ENCODE assay signal across 1 cellular context in genomic region chr13:110485604-110486003, GRCh38.
TF ChIP-seq lines count a peak whose summit lies in the region.

No MANE protein-coding gene starts in this region.

TF ChIP-seq in HepG2, 621 proteins besides CTCF, POLR2A, EP300 and RAD21 (continued from another document and continues in another):
- TF ChIP-seq NFAT5 (CRISPR knock-in tag; IDR thresholded peaks at IDR 0.05) (no peak), KDM5A (IDR thresholded peaks at IDR 0.05; ENCODE audit: borderline replicate concordance, low read length) (no peak), WIZ (CRISPR knock-in tag; IDR thresholded peaks at IDR 0.05) (no peak), DZIP1 (CRISPR knock-in tag; IDR thresholded peaks at IDR 0.05) (no peak), MXI1 (IDR thresholded peaks at IDR 0.05; ENCODE audit: borderline replicate concordance, low read depth, low read length) (no peak), HOXA5 (CRISPR knock-in tag; IDR thresholded peaks at IDR 0.05) (no peak), ZNF549 (CRISPR knock-in tag; IDR thresholded peaks at IDR 0.05) (no peak), E2F5 (CRISPR knock-in tag; conservative IDR thresholded peaks at IDR 0.05) (no peak), SKIL (CRISPR knock-in tag; IDR thresholded peaks at IDR 0.05; ENCODE audit: borderline replicate concordance) (peak; percentile 62; the same call in 1 of the 2 replicates), SMAD1 (CRISPR knock-in tag; IDR thresholded peaks at IDR 0.05; ENCODE audit: borderline replicate concordance, low read depth) (no peak), ZNF329 (CRISPR knock-in tag; IDR thresholded peaks at IDR 0.05; ENCODE audit: low read depth) (no peak), PATZ1 (CRISPR knock-in tag; IDR thresholded peaks at IDR 0.05) (peak; percentile 91), ZNF224 (CRISPR knock-in tag; IDR thresholded peaks at IDR 0.05) (no peak), SRSF1 (optimal IDR thresholded peaks at IDR 0.05; ENCODE audit: low read depth, low read length) (no peak), TFDP2 (CRISPR knock-in tag; IDR thresholded peaks at IDR 0.05) (no peak), PCBP1 (IDR thresholded peaks at IDR 0.05; ENCODE audit: borderline replicate concordance, low read depth, low read length) (no peak), HMGA1 (CRISPR knock-in tag; conservative IDR thresholded peaks at IDR 0.05) (no peak), PAF1 (CRISPR knock-in tag; IDR thresholded peaks at IDR 0.05) (no peak), TCF7 (IDR thresholded peaks at IDR 0.05; ENCODE audit: low read depth) (peak; percentile 92), CBX5 (CRISPR knock-in tag; IDR thresholded peaks at IDR 0.05; ENCODE audit: borderline replicate concordance) (peak; percentile 18; the same call in 1 of the 2 replicates), TCF7L2 (IDR thresholded peaks at IDR 0.05; ENCODE audit: low read depth, low read length) (no peak), RORA (CRISPR knock-in tag; IDR thresholded peaks at IDR 0.05) (no peak), STAT5B (CRISPR knock-in tag; IDR thresholded peaks at IDR 0.05) (no peak), TP53 (CRISPR knock-in tag; conservative IDR thresholded peaks at IDR 0.05) (no peak), MNT (IDR thresholded peaks at IDR 0.05) (no peak), ESRRA (CRISPR knock-in tag; IDR thresholded peaks at IDR 0.05; ENCODE audit: low read depth) (no peak), ELF4 (CRISPR knock-in tag; IDR thresholded peaks at IDR 0.05; ENCODE audit: borderline replicate concordance) (no peak), ZBTB10 (CRISPR knock-in tag; IDR thresholded peaks at IDR 0.05; ENCODE audit: borderline replicate concordance) (peak; percentile 76; the same call in 1 of the 2 replicates), ZNF616 (CRISPR knock-in tag; IDR thresholded peaks at IDR 0.05; ENCODE audit: low read depth) (no peak), ZNF574 (CRISPR knock-in tag; IDR thresholded peaks at IDR 0.05) (no peak), KLF6 (CRISPR knock-in tag; IDR thresholded peaks at IDR 0.05) (no peak), ZNF276 (CRISPR knock-in tag; IDR thresholded peaks at IDR 0.05; ENCODE audit: low read depth) (no peak), NAIF1 (CRISPR knock-in tag; IDR thresholded peaks at IDR 0.05; ENCODE audit: borderline replicate concordance) (no peak)
